In genomic region chr2:169704160-169704713, GRCh38 we compare ENCODE assay signal across 18 cellular contexts. TPM values are rescaled to one million over a fixed set of nuclear protein-coding genes. Genes with fewer than 3 reads are reported as not detected.
"Had no signal": no experiment of that assay in that cellular context is flagged by ENCODE, and none has a peak within 500 bp of the region (broad histone marks: within the 10 kb centered on the region; RNA-seq: fewer than 3 reads in every experiment).

No MANE protein-coding gene starts in this region.

- H3K36me3 ChIP-seq: right lobe of liver, thoracic aorta had no signal

- H3K4me3 ChIP-seq: dorsolateral prefrontal cortex, lower lobe of right lung, right lobe of liver, thoracic aorta had no signal

- FAIRE-seq: astrocyte had no signal

- H3K36me3 Mint-ChIP-seq: natural killer cell had no signal

- H3K4me1 Mint-ChIP-seq: activated naive CD8-positive, alpha-beta T cell treated with anti-CD3 and anti-CD28 coated beads, Interleukin-2, amount 50 U/mL, for 24 hours; activated T-helper 17 cell treated with anti-CD3 and anti-CD28 coated beads, Interleukin-2, amount 50 U/mL, for 72 hours; natural killer cell had no signal

- DNase-seq: activated CD4-positive, alpha-beta T cell treated with anti-CD3 and anti-CD28 coated beads for 1 hour; activated CD4-positive, alpha-beta T cell treated with anti-CD3 and anti-CD28 coated beads, Interleukin-2, amount 50 U/mL, for 4 hours; activated naive CD4-positive, alpha-beta T cell treated with anti-CD3 and anti-CD28 coated beads for 36 hours; activated naive CD8-positive, alpha-beta T cell treated with anti-CD3 and anti-CD28 coated beads, Interleukin-2, amount 50 U/mL, for 24 hours; dorsolateral prefrontal cortex; erythroblast; glutamatergic neuron; lower lobe of right lung; natural killer cell; right lobe of liver; stimulated activated CD4-positive, alpha-beta T cell treated with anti-CD3 and anti-CD28 coated beads, Interleukin-2, amount 100 ng/mL, for 24 hours had no signal

- H3K9me3 Mint-ChIP-seq: activated naive CD4-positive, alpha-beta T cell treated with anti-CD3 and anti-CD28 coated beads for 36 hours; activated naive CD8-positive, alpha-beta T cell treated with anti-CD3 and anti-CD28 coated beads, Interleukin-2, amount 50 U/mL, for 24 hours; activated T-helper 17 cell treated with anti-CD3 and anti-CD28 coated beads, Interleukin-2, amount 50 U/mL, for 72 hours; natural killer cell had no signal

- H3K27ac ChIP-seq: dorsolateral prefrontal cortex, lower lobe of right lung, right lobe of liver, thoracic aorta, VCaP had no signal

- H3K27me3 Mint-ChIP-seq: activated naive CD8-positive, alpha-beta T cell treated with anti-CD3 and anti-CD28 coated beads, Interleukin-2, amount 50 U/mL, for 24 hours; activated T-helper 17 cell treated with anti-CD3 and anti-CD28 coated beads, Interleukin-2, amount 50 U/mL, for 72 hours had no signal

- H3K4me1 ChIP-seq: lower lobe of right lung had no signal

- H3K27me3 ChIP-seq: dorsolateral prefrontal cortex, right lobe of liver had no signal

- ATAC-seq: activated naive CD8-positive, alpha-beta T cell treated with anti-CD3 and anti-CD28 coated beads, Interleukin-2, amount 50 U/mL, for 24 hours; activated T-helper 17 cell treated with anti-CD3 and anti-CD28 coated beads, Interleukin-2, amount 50 U/mL, for 72 hours; lower lobe of right lung; natural killer cell; right lobe of liver; SK-N-SH treated with all-trans-retinoic acid at 6 μM for 48 hours had no signal

- H3K4me3 Mint-ChIP-seq: activated naive CD4-positive, alpha-beta T cell treated with anti-CD3 and anti-CD28 coated beads for 36 hours; activated naive CD8-positive, alpha-beta T cell treated with anti-CD3 and anti-CD28 coated beads, Interleukin-2, amount 50 U/mL, for 24 hours; activated T-helper 17 cell treated with anti-CD3 and anti-CD28 coated beads, Interleukin-2, amount 50 U/mL, for 72 hours; natural killer cell had no signal

- H3K9me3 ChIP-seq: lower lobe of right lung, right lobe of liver, thoracic aorta had no signal

- H3K27ac Mint-ChIP-seq: activated naive CD4-positive, alpha-beta T cell treated with anti-CD3 and anti-CD28 coated beads for 36 hours; activated naive CD8-positive, alpha-beta T cell treated with anti-CD3 and anti-CD28 coated beads, Interleukin-2, amount 50 U/mL, for 24 hours; natural killer cell had no signal

RNA-seq across cellular contexts. Expression of gene CFAP210, which starts 10.0 kb away (rescaled TPM):
- total RNA-seq: activated naive CD4-positive, alpha-beta T cell treated with anti-CD3 and anti-CD28 coated beads for 36 hours; activated T-helper 17 cell treated with anti-CD3 and anti-CD28 coated beads, Interleukin-2, amount 50 U/mL, for 72 hours; posterior vena cava; T-helper 1 cell treated with Interleukin-12 subunit alpha and Interleukin-12 subunit beta and Interleukin-4 antibody, amounts not matched to agents 30 ng/mL and 1 ng/mL, for 36 hours; thoracic aorta had no signal
